Comparison of ENCODE assay signal across 9 cellular contexts in genomic region chr18:79523221-79523737, GRCh38.
DNase-seq lines count a peak whose midpoint lies in the region; ATAC-seq and FAIRE-seq lines count a peak whose summit lies in the region.
"Had no signal": no experiment of that assay in that cellular context is flagged by ENCODE, and none has a peak within 500 bp of the region (broad histone marks: within the 10 kb centered on the region; RNA-seq: fewer than 3 reads in every experiment).

No MANE protein-coding gene starts in this region.

- no peak overlapping the region for H3K4me3 ChIP-seq in small intestine (ENCODE audit: low read depth in 1 of 2, low read length in 2 of 2)
- H3K4me3 ChIP-seq: right lobe of liver had no signal

- H3K36me3 ChIP-seq in small intestine (ENCODE audit: control insufficient read depth in 2 of 2, insufficient read depth in 2 of 2, low read length in 2 of 2) = peaks cover 0 to 2% of the 10 kb centered on the region in 2 donors
- H3K36me3 ChIP-seq: right lobe of liver had no signal

- H3K4me1 ChIP-seq in small intestine (ENCODE audit: control insufficient read depth in 2 of 2, insufficient read depth in 1 of 2, low read depth in 1 of 2, low read length in 1 of 2) = no peaks in the 10 kb centered on the region
- H3K4me1 ChIP-seq: right lobe of liver had no signal

- peak; percentile 78 for DNase-seq in activated T-cell treated with anti-CD3 and anti-CD28 coated beads, Interleukin-2, amount 50 U/mL, for 48 hours
- DNase-seq in stimulated activated CD4-positive, alpha-beta T cell treated with anti-CD3 and anti-CD28 coated beads, Interleukin-1b, Interleukin-23, amount 100 ng/mL, for 4 hours (ENCODE audit: low read depth in 2 of 2) = peak; percentile 43 to 53
- DNase-seq in DMS79 treated with DMSO at 0.1 percent for 48 hours (lab: John Stamatoyannopoulos, UW) (no peak), NCI-H2171 treated with DMSO at 0.1 percent for 48 hours (lab: John Stamatoyannopoulos, UW) (no peak), small intestine (no peak), SIG-M5 (lab: John Stamatoyannopoulos, UW) (no peak)

- peak; percentile 30 for ATAC-seq in GM19467 (IDR thresholded peaks at IDR 0.05; ENCODE audit: unreplicated experiment)
- peak; percentile 35 for ATAC-seq in HG03442 (IDR thresholded peaks at IDR 0.05; ENCODE audit: unreplicated experiment)

- H3K27ac ChIP-seq in small intestine (ENCODE audit: low read depth in 1 of 2, low read length in 1 of 2) = peak overlapping the region in 1 of 2 donors; percentile 80
- H3K27ac ChIP-seq: right lobe of liver had no signal

- FAIRE-seq in small intestine (lab: Jason Lieb, UNC) = no peak

- WGBS in small intestine, 3 donors = 60 to 64% (median 64%) methylated on average over 12 of the region's 12 CpGs

- H3K9me3 ChIP-seq in small intestine (ENCODE audit: control insufficient read depth, low read depth) = no peaks in the 10 kb centered on the region
- H3K9me3 ChIP-seq: right lobe of liver had no signal

- no peaks in the 10 kb centered on the region for H3K27me3 ChIP-seq in small intestine (ENCODE audit: control insufficient read depth in 2 of 2, insufficient read depth in 2 of 2, low read length in 2 of 2)
- H3K27me3 ChIP-seq: right lobe of liver had no signal

Comparison
In these comparisons a context has a peak if more than half of its experiments do, and no peak if none do; other contexts are left out.
1. DNase-seq: peak in activated T-cell treated with anti-CD3 and anti-CD28 coated beads, Interleukin-2, amount 50 U/mL, for 48 hours (2 of 2) and stimulated activated CD4-positive, alpha-beta T cell treated with anti-CD3 and anti-CD28 coated beads, Interleukin-1b, Interleukin-23, amount 100 ng/mL, for 4 hours (2 of 2); none in DMS79 treated with DMSO at 0.1 percent for 48 hours (single experiment), NCI-H2171 treated with DMSO at 0.1 percent for 48 hours (single experiment), small intestine (single experiment) and SIG-M5 (single experiment).